ENCODE assay signal across 21 cellular contexts in the genomic region with DNA sequence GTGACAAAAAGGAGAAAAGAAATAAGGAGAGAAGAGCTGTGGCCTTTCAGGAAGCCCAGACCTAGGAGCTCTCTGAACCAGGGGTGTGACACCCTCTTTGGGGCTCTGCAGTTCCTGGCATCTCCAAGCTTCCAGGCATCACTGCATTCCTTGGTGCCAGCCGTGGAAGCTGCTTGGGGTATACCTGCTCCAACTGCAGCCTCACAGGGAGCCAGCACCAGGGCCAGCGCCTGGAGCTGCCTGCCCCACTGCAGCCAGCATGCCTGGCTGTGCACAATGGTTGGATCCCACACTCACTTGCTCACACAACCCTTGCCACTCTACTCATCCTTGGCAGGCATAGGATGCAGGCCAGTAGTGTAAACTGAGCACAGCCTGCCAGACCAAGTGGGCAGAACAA.
"Had no signal": no experiment of that assay in that cellular context is flagged by ENCODE, and none has a peak within 500 bp of the region (broad histone marks: within the 10 kb centered on the region; RNA-seq: fewer than 3 reads in every experiment).

No MANE protein-coding gene starts in this region.

- H3K9me3 ChIP-seq: pancreas, prostate gland, uterus had no signal

- H3K36me3 ChIP-seq: left ventricle myocardium inferior, pancreas, prostate gland, sigmoid colon, spleen, tibial nerve, uterus had no signal

- H3K27me3 ChIP-seq: pancreas, sigmoid colon, spleen, tibial nerve, uterus had no signal

- H3K4me3 ChIP-seq: left ventricle myocardium inferior, mucosa of descending colon, pancreas, prostate gland, sigmoid colon, spleen, tibial nerve, uterus had no signal

- DNase-seq: hippocampal formation; immature natural killer cell; left ventricle myocardium inferior; midbrain; mucosa of descending colon; naive thymus-derived CD4-positive, alpha-beta T cell; nucleus accumbens; pancreas; retina; right cardiac atrium; sigmoid colon; small intestine; spleen; stimulated activated CD4-positive, alpha-beta T cell treated with anti-CD3 and anti-CD28 coated beads, Interleukin-4, amount 100 ng/mL, for 24 hours; stimulated activated naive CD4-positive, alpha-beta T cell; uterus had no signal

- ATAC-seq: mucosa of descending colon; naive thymus-derived CD4-positive, alpha-beta T cell; natural killer cell treated with Interleukin-12 subunit alpha and Interleukin-12 subunit beta and Interleukin-15 and Interleukin-18, amount 100 ng/mL, for 72 hours; pancreas; right cardiac atrium; stimulated activated effector memory CD8-positive, alpha-beta T cell treated with anti-CD3 and anti-CD28 coated beads, Interleukin-12 subunit alpha, Interleukin-12 subunit beta, amount 100 ng/mL, for 72 hours had no signal

- FAIRE-seq: islet of Langerhans, pancreas, small intestine had no signal

- H3K4me1 ChIP-seq: left ventricle myocardium inferior, pancreas, prostate gland, sigmoid colon, spleen, tibial nerve, uterus had no signal

- H3K27ac ChIP-seq: left ventricle myocardium inferior, pancreas, prostate gland, sigmoid colon, spleen, tibial nerve, uterus had no signal
